1 cellular context compared by ENCODE assay signal in the genomic region with DNA sequence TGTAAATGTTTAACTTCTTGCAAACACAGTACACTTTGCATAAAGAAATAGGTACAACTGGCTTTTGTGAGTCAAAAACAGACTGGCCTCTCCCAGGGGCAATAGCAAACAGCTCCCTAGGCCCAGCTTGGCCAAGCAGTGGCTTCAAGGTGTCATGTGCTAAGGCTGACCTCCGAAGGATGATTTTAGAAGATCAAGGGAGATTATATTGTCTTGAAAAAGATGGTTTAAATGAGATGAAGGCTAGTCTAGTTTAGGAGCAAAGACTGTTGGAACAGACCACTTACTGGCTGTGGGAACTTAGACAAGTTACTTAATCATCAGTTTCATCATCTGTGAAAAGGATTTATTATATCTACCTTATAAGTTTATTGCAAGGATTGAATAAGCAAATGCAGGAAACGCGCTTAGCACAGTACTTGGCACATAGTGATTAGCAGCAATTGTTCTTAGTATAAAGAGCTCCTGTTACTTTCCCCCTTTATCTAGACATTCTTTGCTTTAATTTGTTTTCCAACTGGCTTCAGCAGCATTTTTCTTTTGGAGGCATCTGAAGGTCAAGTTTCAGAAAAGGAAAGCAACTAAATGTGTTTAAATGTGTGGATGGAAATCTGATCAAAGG.
TF ChIP-seq lines count a peak whose summit lies in the region.

No MANE protein-coding gene starts in this region.

TF ChIP-seq in SK-N-SH, 30 proteins besides CTCF, POLR2A, EP300 and RAD21 (continued from another document):
- TF ChIP-seq IRF3 (IDR thresholded peaks at IDR 0.05; ENCODE audit: low read depth, low read length) = no peak
